22 cellular contexts compared by ENCODE assay signal in the genomic region with DNA sequence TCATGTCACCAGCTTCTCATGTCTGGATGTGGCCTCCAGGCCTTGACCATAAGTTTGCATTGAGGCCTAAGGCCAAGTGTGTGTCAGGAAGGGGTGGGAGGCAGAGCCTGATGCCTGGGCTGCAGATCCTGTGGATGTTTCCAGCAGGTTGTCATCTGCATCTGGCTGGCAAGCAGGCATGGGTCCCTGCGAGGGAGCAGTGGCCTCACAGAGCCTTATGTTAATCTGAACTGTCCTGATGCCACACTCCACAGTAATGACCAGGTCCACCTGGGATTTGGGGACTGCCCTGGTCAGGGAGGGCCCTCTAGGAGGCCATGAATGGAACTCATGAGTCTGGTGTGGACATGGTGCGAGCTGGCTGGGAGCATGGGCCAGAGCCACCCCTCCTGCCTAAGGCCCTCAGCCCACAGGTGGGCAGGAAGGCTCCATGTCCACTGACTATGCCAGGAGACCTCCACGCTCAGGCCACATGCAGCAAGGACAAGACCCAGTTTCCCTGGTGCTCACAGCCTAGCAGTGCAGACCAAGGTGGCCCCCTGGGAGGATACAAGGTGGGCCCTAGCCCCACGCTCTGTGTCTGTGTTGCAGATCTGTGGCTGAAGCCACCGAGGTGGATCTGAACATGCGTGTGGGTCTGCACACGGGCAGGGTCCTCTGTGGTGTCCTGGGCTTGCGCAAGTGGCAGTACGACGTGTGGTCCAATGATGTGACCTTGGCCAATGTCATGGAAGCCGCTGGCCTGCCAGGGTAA.
DNase-seq lines count a peak whose midpoint lies in the region; ATAC-seq, FAIRE-seq and TF ChIP-seq lines count a peak whose summit lies in the region.
"Had no signal": no experiment of that assay in that cellular context is flagged by ENCODE, and none has a peak within 500 bp of the region (broad histone marks: within the 10 kb centered on the region; RNA-seq: fewer than 3 reads in every experiment).

No MANE protein-coding gene starts in this region.

- 91 to 93% methylated on average over 7 to 11 of the region's 11 CpGs for WGBS in endodermal cell (ENCODE audit: insufficient coverage in 1 of 2, insufficient read length in 1 of 2), 2 experiments
- 46% methylated on average over 11 of the region's 11 CpGs for WGBS in SK-N-SH (ENCODE audit: low lambda C conversion rate)

- H3K27me3 Mint-ChIP-seq in endodermal cell (ENCODE audit: insufficient read depth), result no peaks in the 10 kb centered on the region

- H3K4me2 ChIP-seq in SK-N-SH, result no peak overlapping the region

- H3K9me3 ChIP-seq in endodermal cell (ENCODE audit: control insufficient read depth, low read length) (no peaks in the 10 kb centered on the region), SK-N-SH (no peaks in the 10 kb centered on the region)
- H3K9me3 ChIP-seq: SJSA1 had no signal

- H3K36me3 ChIP-seq in endodermal cell (ENCODE audit: control insufficient read depth, insufficient read depth, low read length), result no peaks in the 10 kb centered on the region
- no peaks in the 10 kb centered on the region for H3K36me3 ChIP-seq in SK-N-SH (replicated peaks in 1 of 2; ENCODE audit: control insufficient read depth in 1 of 2, insufficient read depth in 2 of 2, low read length in 1 of 2)
- H3K36me3 ChIP-seq: SJSA1 had no signal

- FAIRE-seq in GM12891 (lab: Jason Lieb, UNC), result no peak
- FAIRE-seq: G401.6, GM18507, RCC 7860 had no signal

- H3K4me1 Mint-ChIP-seq in endodermal cell, result no peaks in the 10 kb centered on the region

- H3K79me2 ChIP-seq in SK-N-SH (ENCODE audit: insufficient read depth), result no peaks in the 10 kb centered on the region

- CTCF ChIA-PET in SK-N-SH (lab: Yijun Ruan, JAX), result interaction anchor here (0.9 to 1.0 kb wide), 2 partner anchors 10 to 52 kb away, joined by 3 to 5 read pairs; no protein-coding TSS in a partner anchor

- H3K9me3 Mint-ChIP-seq in endodermal cell, result no peaks in the 10 kb centered on the region
- H3K9me3 Mint-ChIP-seq: CD8-positive, alpha-beta T cell had no signal

- TF ChIP-seq EP300 in SK-N-SH (IDR thresholded peaks at IDR 0.05; ENCODE audit: borderline replicate concordance in 1 of 2, low read depth in 1 of 2, low read length in 1 of 2), result no peak

- TF ChIP-seq CTCF in endodermal cell (conservative IDR thresholded peaks at IDR 0.05), result no peak
- TF ChIP-seq CTCF in SK-N-SH (IDR thresholded peaks at IDR 0.05), result no peak

- H3K27me3 ChIP-seq in endodermal cell (ENCODE audit: control insufficient read depth, insufficient read depth, low read length, poor library complexity, severe bottlenecking) (no peaks in the 10 kb centered on the region), SK-N-SH (ENCODE audit: insufficient read depth) (no peaks in the 10 kb centered on the region)
- H3K27me3 ChIP-seq: SJSA1 had no signal

- H3K9ac ChIP-seq in endodermal cell (ENCODE audit: extremely low read depth, low read length, poor library complexity, severe bottlenecking), result no peak overlapping the region
- H3K9ac ChIP-seq in SK-N-SH, result no peak overlapping the region

- H3K4me1 ChIP-seq in endodermal cell (ENCODE audit: control insufficient read depth, insufficient read depth, low read length), result no peaks in the 10 kb centered on the region
- peaks cover 0 to 19% of the 10 kb centered on the region in 2 experiments; a peak in 1 of 4 replicates for H3K4me1 ChIP-seq in SK-N-SH (ENCODE audit: control insufficient read depth in 1 of 2, insufficient read depth in 2 of 2, low read depth in 1 of 2, low read length in 1 of 2)
- H3K4me1 ChIP-seq: SJSA1 had no signal

- POLR2A ChIA-PET in SK-N-SH (lab: Yijun Ruan, JAX), result interaction anchor here (1.0 kb wide), 1 partner anchor 11 kb away, joined by 3 read pairs; no protein-coding TSS in a partner anchor

- DNase-seq in cardiac septum (ENCODE audit: low spot score) (peak; percentile 58), Right ventricle myocardium superior (no peak), endodermal cell (peak; percentile 17), mesenteric fat pad (ENCODE audit: low spot score) (peak; percentile 85), SK-N-SH (no peak), GM12891 (ENCODE audit: insufficient read length, low spot score) (no peak)
- DNase-seq: AML-193, C1 segment of cervical spinal cord, DMS153, GOT3, Kasumi-1, NCI-H1694, NCI-H2081, NCI-H2171, NCI-H526 treated with DMSO at 0.1 percent for 48 hours, OCI-M1 had no signal

- no peak for TF ChIP-seq POLR2A in GM12891 (IDR thresholded peaks at IDR 0.05; ENCODE audit: low read depth, low read length)

- no peak for ATAC-seq in Right ventricle myocardium superior (ENCODE audit: poor library complexity)
- ATAC-seq in HG03196 (IDR thresholded peaks at IDR 0.05; ENCODE audit: unreplicated experiment), result no peak
- ATAC-seq: CD8-positive, alpha-beta T cell had no signal

- no peaks in the 10 kb centered on the region for H3K9me2 ChIP-seq in SK-N-SH

- no peaks in the 10 kb centered on the region for H3F3A ChIP-seq in SK-N-SH (replicated peaks; ENCODE audit: insufficient read depth)

- no peaks in the 10 kb centered on the region for H4K20me1 ChIP-seq in SK-N-SH (ENCODE audit: insufficient read depth)

- H3K4me3 Mint-ChIP-seq in endodermal cell, result no peak overlapping the region
- H3K4me3 Mint-ChIP-seq: CD8-positive, alpha-beta T cell had no signal

- intact Hi-C loops in cardiac septum (cut with DNase I) (no loop called here), Right ventricle myocardium superior (cut with DNase I) (no loop called here)

- TF ChIP-seq RAD21 in SK-N-SH (IDR thresholded peaks at IDR 0.05; ENCODE audit: low read length), result no peak

- H3K4me3 ChIP-seq in endodermal cell (ENCODE audit: low read length) (no peak overlapping the region), SK-N-SH (ENCODE audit: low read depth in 2 of 2, low read length in 1 of 2) (no peak overlapping the region)
- H3K4me3 ChIP-seq: SJSA1 had no signal

- peaks cover 3% of the 10 kb centered on the region for H3K36me3 Mint-ChIP-seq in endodermal cell (ENCODE audit: low read depth)
- H3K36me3 Mint-ChIP-seq: CD8-positive, alpha-beta T cell had no signal

- no peak overlapping the region for H3K27ac ChIP-seq in endodermal cell (ENCODE audit: low read depth, low read length)
- 0 out of 4 replicates have a peak overlapping the region, but pooled peaks of 1 of the 2 experiments have one; percentile 11 for H3K27ac ChIP-seq in SK-N-SH (ENCODE audit: low read depth in 2 of 2, low read length in 1 of 2)
- H3K27ac ChIP-seq: SJSA1 had no signal

- H2AFZ ChIP-seq in SK-N-SH (ENCODE audit: low read depth), result no peak overlapping the region

- no peak overlapping the region for H3K27ac Mint-ChIP-seq in endodermal cell
- H3K27ac Mint-ChIP-seq: CD8-positive, alpha-beta T cell had no signal

TF ChIP-seq in SK-N-SH, 30 proteins besides CTCF, POLR2A, EP300 and RAD21:
- TF ChIP-seq GATA2 (CRISPR knock-in tag; IDR thresholded peaks at IDR 0.05) (no peak), CHD2 (IDR thresholded peaks at IDR 0.05; ENCODE audit: low read length, partially characterized antibody) (no peak), RXRA (IDR thresholded peaks at IDR 0.05; ENCODE audit: borderline replicate concordance, low read depth) (no peak), MAX (IDR thresholded peaks at IDR 0.05; ENCODE audit: low read depth) (no peak), RFX5 (IDR thresholded peaks at IDR 0.05; ENCODE audit: low read length) (no peak), RCOR1 (IDR thresholded peaks at IDR 0.05; ENCODE audit: low read length) (no peak)
TF ChIP-seq in SK-N-SH: peak in this region for 0.

TF ChIP-seq in GM12891, 5 proteins besides CTCF, POLR2A, EP300 and RAD21:
- no peak for TF ChIP-seq PAX5 (IDR thresholded peaks at IDR 0.05; ENCODE audit: insufficient read depth, low read length, severe bottlenecking)
- no peak for TF ChIP-seq SPI1 (IDR thresholded peaks at IDR 0.05; ENCODE audit: low read depth, low read length)
- no peak for TF ChIP-seq POLR2AphosphoS5 (IDR thresholded peaks at IDR 0.05; ENCODE audit: low read depth, low read length)
- no peak for TF ChIP-seq POU2F2 (IDR thresholded peaks at IDR 0.05; ENCODE audit: low read depth, low read length)
- TF ChIP-seq TAF1 (IDR thresholded peaks at IDR 0.05; ENCODE audit: low read depth, low read length), result no peak

Comparison
In these comparisons a context has a peak if more than half of its experiments do, and no peak if none do; other contexts are left out.
1. DNase-seq: peak in cardiac septum (single experiment), endodermal cell (single experiment) and mesenteric fat pad (single experiment); none in Right ventricle myocardium superior (single experiment), SK-N-SH (single experiment) and GM12891 (single experiment).